In genomic region chr21:32940079-32941014, GRCh38 we compare ENCODE assay signal across 8 cellular contexts.
A peak's percentile ranks its signal among the peaks of the same experiment; 100 is the strongest.
DNase-seq lines count a peak whose midpoint lies in the region; ATAC-seq, FAIRE-seq and TF ChIP-seq lines count a peak whose summit lies in the region.

No MANE protein-coding gene starts in this region.

- POLR2A ChIA-PET in PC-9 (lab: Charles Lee; ENCODE audit: unreplicated experiment): no interaction called here

- no peaks in the 10 kb centered on the region for H3K4me1 ChIP-seq in PC-9 (replicated peaks; ENCODE audit: insufficient read depth)
- no peaks in the 10 kb centered on the region for H3K4me1 ChIP-seq in ascending aorta

- H3K27me3 ChIP-seq in PC-9 (ENCODE audit: insufficient read depth, low read depth) (peaks cover 26% of the 10 kb centered on the region; the same call in 1 of the 2 replicates), ascending aorta (no peaks in the 10 kb centered on the region)

- H3K9me3 ChIP-seq in PC-9 (ENCODE audit: insufficient read depth, low read depth) (no peaks in the 10 kb centered on the region), ascending aorta (no peaks in the 10 kb centered on the region)

- H3K4me3 ChIP-seq in PC-9 (no peak overlapping the region), ascending aorta (no peak overlapping the region)

- H3K27ac ChIP-seq in PC-9: no peak overlapping the region
- no peak overlapping the region for H3K27ac ChIP-seq in ascending aorta

- intact Hi-C loops in PC-9 (cut with micrococcal nuclease; ENCODE audit: unreplicated experiment): loop anchor here (10.0 kb wide), 1 partner anchor 504 kb away; no protein-coding TSS in a partner anchor
- intact Hi-C loops in ascending aorta (cut with DNase I): loop anchor here (1.0 kb wide), 1 partner anchor 257 kb away; no protein-coding TSS in a partner anchor

- TF ChIP-seq CTCF in PC-9 (conservative IDR thresholded peaks at IDR 0.05) (peak; percentile 65), ascending aorta (IDR thresholded peaks at IDR 0.05) (peak; percentile 30 to 53 (median 39))

- H3F3A ChIP-seq in PC-9 (ENCODE audit: insufficient read depth, low read depth): no peaks in the 10 kb centered on the region

- BruUV-seq in PC-9 (replicated peaks; lab: Mats Ljungman, UMichigan): no TSS peak

- H3K79me2 ChIP-seq in PC-9 (ENCODE audit: low read depth): no peaks in the 10 kb centered on the region

- H3K36me3 ChIP-seq in PC-9 (ENCODE audit: low read depth): no peaks in the 10 kb centered on the region
- H3K36me3 ChIP-seq in ascending aorta: no peaks in the 10 kb centered on the region

- no peak for ATAC-seq in GM21447 (IDR thresholded peaks at IDR 0.05; ENCODE audit: unreplicated experiment)

- DNase-seq in DMS53 treated with DMSO at 0.1 percent for 48 hours (lab: John Stamatoyannopoulos, UW; ENCODE audit: unreplicated experiment) (peak; percentile 40), HTR-8/SVneo (ENCODE audit: insufficient read length, low spot score) (peak; percentile 41), PC-9 (peak in 1 of 2 experiments; percentile 5), ascending aorta (ENCODE audit: low spot score in 2 of 2) (no peak), iPS-NIHi11 (ENCODE audit: low spot score) (peak; percentile 75), amniotic stem cell (lab: John Stamatoyannopoulos, UW) (no peak)
- peak; percentile 18 for DNase-seq in stimulated activated CD4-positive, alpha-beta T cell treated with anti-CD3 and anti-CD28 coated beads, Interleukin-2, amount 100 ng/mL, for 4 hours (ENCODE audit: low read depth)

- no peaks in the 10 kb centered on the region for H4K20me1 ChIP-seq in PC-9 (ENCODE audit: insufficient read depth)

- H2AFZ ChIP-seq in PC-9: no peak overlapping the region

- no peak for FAIRE-seq in HTR-8/SVneo (lab: Jason Lieb, UNC)

- H3K4me2 ChIP-seq in PC-9: no peak overlapping the region

- no peaks in the 10 kb centered on the region for H3K9me2 ChIP-seq in PC-9 (ENCODE audit: insufficient read depth)

- CTCF ChIA-PET in PC-9 (lab: Charles Lee): interaction anchor here (0.6 to 1.1 kb wide), 3 partner anchors 257 to 1127 kb away, joined by 5 to 6 read pairs (median 5); no protein-coding TSS in a partner anchor

Comparison
In these comparisons a context has a peak if more than half of its experiments do, and no peak if none do; other contexts are left out.
1. DNase-seq: peak in DMS53 treated with DMSO at 0.1 percent for 48 hours (single experiment), HTR-8/SVneo (single experiment), iPS-NIHi11 (single experiment) and stimulated activated CD4-positive, alpha-beta T cell treated with anti-CD3 and anti-CD28 coated beads, Interleukin-2, amount 100 ng/mL, for 4 hours (single experiment); none in ascending aorta (0 of 2) and amniotic stem cell (single experiment).